Comparison of ENCODE assay signal across 8 cellular contexts in genomic region chr2:10285578-10286198, GRCh38. TPM values are rescaled to one million over a fixed set of nuclear protein-coding genes. Genes with fewer than 3 reads are reported as not detected.
DNase-seq lines count a peak whose midpoint lies in the region; ATAC-seq and TF ChIP-seq lines count a peak whose summit lies in the region.

No MANE protein-coding gene starts in this region.

- no peak overlapping the region for H3K4me3 ChIP-seq in PC-3 (ENCODE audit: low read length)
- no peak overlapping the region for H3K4me3 ChIP-seq in naive thymus-derived CD4-positive, alpha-beta T cell (ENCODE audit: low read length)

- H4K20me1 ChIP-seq in PC-3 (ENCODE audit: low read length): no peaks in the 10 kb centered on the region

- no peak overlapping the region for H3K4me3 Mint-ChIP-seq in naive thymus-derived CD4-positive, alpha-beta T cell
- no peak overlapping the region for H3K4me3 Mint-ChIP-seq in activated CD4-positive, alpha-beta T cell treated with anti-CD3 and anti-CD28 coated beads, Interleukin-2, amount 10 ng/mL, durations not matched to agents 7 days and 5 days

- peaks cover 85% of the 10 kb centered on the region for H3K4me1 ChIP-seq in PC-3 (ENCODE audit: insufficient read depth, low read length)
- H3K4me1 ChIP-seq in naive thymus-derived CD4-positive, alpha-beta T cell (ENCODE audit: control insufficient read depth in 2 of 2, insufficient read depth in 2 of 2, low read length in 2 of 2): no peaks in the 10 kb centered on the region

- no peak for TF ChIP-seq CTCF in PC-3 (conservative IDR thresholded peaks at IDR 0.05; ENCODE audit: low read depth, low read length)

- no peaks in the 10 kb centered on the region for H3K36me3 Mint-ChIP-seq in naive thymus-derived CD4-positive, alpha-beta T cell
- no peaks in the 10 kb centered on the region for H3K36me3 Mint-ChIP-seq in activated CD4-positive, alpha-beta T cell treated with anti-CD3 and anti-CD28 coated beads, Interleukin-2, amount 10 ng/mL, durations not matched to agents 7 days and 5 days (ENCODE audit: low read depth)

- no peaks in the 10 kb centered on the region for H3K27me3 ChIP-seq in PC-3 (ENCODE audit: low read length)
- no peaks in the 10 kb centered on the region for H3K27me3 ChIP-seq in naive thymus-derived CD4-positive, alpha-beta T cell (ENCODE audit: control insufficient read depth in 2 of 2, insufficient read depth in 2 of 2, low read length in 2 of 2)

- no peaks in the 10 kb centered on the region for H3K9me2 ChIP-seq in PC-3 (replicated peaks; ENCODE audit: low read length)

- peaks cover 10% of the 10 kb centered on the region for H3F3A ChIP-seq in PC-3 (ENCODE audit: low read length, unreplicated experiment)

- no peaks in the 10 kb centered on the region for H3K9me3 ChIP-seq in PC-3 (ENCODE audit: low read length)
- H3K9me3 ChIP-seq in naive thymus-derived CD4-positive, alpha-beta T cell (ENCODE audit: control insufficient read depth in 2 of 3, low read length in 3 of 3): no peaks in the 10 kb centered on the region

- H3K36me3 ChIP-seq in PC-3 (ENCODE audit: low read depth, low read length): no peaks in the 10 kb centered on the region
- no peaks in the 10 kb centered on the region for H3K36me3 ChIP-seq in naive thymus-derived CD4-positive, alpha-beta T cell (ENCODE audit: control insufficient read depth in 2 of 3, insufficient read depth in 3 of 3, low read length in 3 of 3)

- H2AFZ ChIP-seq in PC-3 (ENCODE audit: low read length): no peak overlapping the region

- no peaks in the 10 kb centered on the region for H3K9me3 Mint-ChIP-seq in naive thymus-derived CD4-positive, alpha-beta T cell
- no peaks in the 10 kb centered on the region for H3K9me3 Mint-ChIP-seq in activated CD4-positive, alpha-beta T cell treated with anti-CD3 and anti-CD28 coated beads, Interleukin-2, amount 10 ng/mL, durations not matched to agents 7 days and 5 days

- ATAC-seq in PC-3: peak; percentile 50
- peak; percentile 50 for ATAC-seq in esophagus mucosa
- ATAC-seq in naive thymus-derived CD4-positive, alpha-beta T cell: peak; percentile 72
- no peak for ATAC-seq in HG02981 (IDR thresholded peaks at IDR 0.05; ENCODE audit: unreplicated experiment)
- ATAC-seq in HG03175 (IDR thresholded peaks at IDR 0.05; ENCODE audit: unreplicated experiment): no peak

- BruUV-seq in PC-3 (replicated peaks; lab: Mats Ljungman, UMichigan): no TSS peak

- DNase-seq in GF-D8 (lab: John Stamatoyannopoulos, UW): peak; percentile 73
- peak; percentile 89 for DNase-seq in PC-3
- no peak for DNase-seq in naive thymus-derived CD4-positive, alpha-beta T cell
- no peak for DNase-seq in activated naive CD4-positive, alpha-beta T cell (lab: John Stamatoyannopoulos, UW)
- no peak for DNase-seq in activated CD4-positive, alpha-beta T cell treated with anti-CD3 and anti-CD28 coated beads, Interleukin-2, amount 10 ng/mL, durations not matched to agents 7 days and 5 days

- CTCF ChIA-PET in PC-3 (lab: Charles Lee): interaction anchor here (0.6 kb wide), 1 partner anchor 48 kb away, joined by 3 read pairs; no protein-coding TSS in a partner anchor
- CTCF ChIA-PET in naive thymus-derived CD4-positive, alpha-beta T cell (lab: Charles Lee): no interaction called here
- CTCF ChIA-PET in activated CD4-positive, alpha-beta T cell treated with anti-CD3 and anti-CD28 coated beads, Interleukin-2, amount 10 ng/mL, durations not matched to agents 7 days and 5 days (lab: Charles Lee): interaction anchor here (1.5 to 2.6 kb wide), 5 partner anchors 16 to 124 kb away, joined by 3 to 12 read pairs (median 5); partner anchors contain the start of gene HPCAL1

- H3K27me3 Mint-ChIP-seq in naive thymus-derived CD4-positive, alpha-beta T cell: peaks cover 0 to 3% (median 0%) of the 10 kb centered on the region in 5 donors
- peaks cover 2% of the 10 kb centered on the region for H3K27me3 Mint-ChIP-seq in activated CD4-positive, alpha-beta T cell treated with anti-CD3 and anti-CD28 coated beads, Interleukin-2, amount 10 ng/mL, durations not matched to agents 7 days and 5 days

- peaks cover 0 to 15% (median 3%) of the 10 kb centered on the region in 7 donors for H3K4me1 Mint-ChIP-seq in naive thymus-derived CD4-positive, alpha-beta T cell
- peaks cover 8% of the 10 kb centered on the region for H3K4me1 Mint-ChIP-seq in activated CD4-positive, alpha-beta T cell treated with anti-CD3 and anti-CD28 coated beads, Interleukin-2, amount 10 ng/mL, durations not matched to agents 7 days and 5 days

- no peak overlapping the region for H3K27ac Mint-ChIP-seq in naive thymus-derived CD4-positive, alpha-beta T cell
- no peak overlapping the region for H3K27ac Mint-ChIP-seq in activated CD4-positive, alpha-beta T cell treated with anti-CD3 and anti-CD28 coated beads, Interleukin-2, amount 10 ng/mL, durations not matched to agents 7 days and 5 days

- H3K79me2 ChIP-seq in PC-3 (ENCODE audit: low read length): no peaks in the 10 kb centered on the region

- POLR2A ChIA-PET in PC-3 (lab: Charles Lee; ENCODE audit: unreplicated experiment): no interaction called here
- POLR2A ChIA-PET in naive thymus-derived CD4-positive, alpha-beta T cell (lab: Charles Lee): interaction anchor here (0.6 to 0.8 kb wide), 2 partner anchors 8 to 10 kb away, joined by 3 read pairs; no protein-coding TSS in a partner anchor
- POLR2A ChIA-PET in activated CD4-positive, alpha-beta T cell treated with anti-CD3 and anti-CD28 coated beads, Interleukin-2, amount 10 ng/mL, durations not matched to agents 7 days and 5 days (lab: Charles Lee): no interaction called here

- peak overlapping the region; percentile 66 for H3K9ac ChIP-seq in PC-3 (ENCODE audit: low read length)

- H3K4me2 ChIP-seq in PC-3 (ENCODE audit: low read length): peak overlapping the region; percentile 38

- intact Hi-C loops in PC-3 (cut with micrococcal nuclease): no loop called here
- intact Hi-C loops in naive thymus-derived CD4-positive, alpha-beta T cell (cut with micrococcal nuclease): no loop called here

- peak overlapping the region; percentile 95 for H3K27ac ChIP-seq in PC-3 (ENCODE audit: low read length)
- no peak overlapping the region for H3K27ac ChIP-seq in naive thymus-derived CD4-positive, alpha-beta T cell (ENCODE audit: low read depth, low read length)

RNA-seq across cellular contexts. Expression of gene HPCAL1, which starts 17.0 kb away (rescaled TPM):
- total RNA-seq in PC-3 (2014; rRNA removed) (312 and 339 TPM in 2 replicates), esophagus mucosa (13.7 TPM)
- total RNA-seq in naive thymus-derived CD4-positive, alpha-beta T cell: 10 to 100 TPM; 44.9 to 90.5 (median 65.8) TPM
- polyA plus RNA-seq in naive thymus-derived CD4-positive, alpha-beta T cell: 100 to 1,000 TPM; 105 to 137 TPM
- 10 to 100 TPM; 61.6 to 63.6 TPM for total RNA-seq in activated CD4-positive, alpha-beta T cell treated with anti-CD3 and anti-CD28 coated beads, Interleukin-2, amount 10 ng/mL, durations not matched to agents 7 days and 5 days

Comparison
In these comparisons a context has a peak if more than half of its experiments do, and no peak if none do; other contexts are left out.
1. DNase-seq: peak in GF-D8 (single experiment) and PC-3 (single experiment); none in naive thymus-derived CD4-positive, alpha-beta T cell (0 of 9), activated naive CD4-positive, alpha-beta T cell (0 of 4) and activated CD4-positive, alpha-beta T cell treated with anti-CD3 and anti-CD28 coated beads, Interleukin-2, amount 10 ng/mL, durations not matched to agents 7 days and 5 days (single experiment).
2. ATAC-seq: peak in PC-3 (single experiment), esophagus mucosa (single experiment) and naive thymus-derived CD4-positive, alpha-beta T cell (single experiment); none in HG02981 (single experiment) and HG03175 (single experiment).